Comparison of ENCODE assay signal across 22 cellular contexts in genomic region chr20:63292292-63292701, GRCh38. TPM values are rescaled to one million over a fixed set of nuclear protein-coding genes. Genes with fewer than 3 reads are reported as not detected.
A peak's percentile ranks its signal among the peaks of the same experiment; 100 is the strongest.
DNase-seq lines count a peak whose midpoint lies in the region; ATAC-seq and TF ChIP-seq lines count a peak whose summit lies in the region.
"Had no signal": no experiment of that assay in that cellular context is flagged by ENCODE, and none has a peak within 500 bp of the region (broad histone marks: within the 10 kb centered on the region; RNA-seq: fewer than 3 reads in every experiment).

No MANE protein-coding gene starts in this region.

- in situ Hi-C loops in transverse colon (cut with MboI; ENCODE audit: low pct_ligation_motif_present in 1 of 4, low pct_unique_long_range_greater_than_20kb in 1 of 4, low sequenced_read_pairs in 3 of 4), result no loop called here

- H3K27me3 ChIP-seq in right cardiac atrium (ENCODE audit: control insufficient read depth, insufficient read depth) (no peaks in the 10 kb centered on the region), right atrium auricular region (peaks cover 1 to 16% of the 10 kb centered on the region in 2 donors), transverse colon (peaks cover 44% of the 10 kb centered on the region)

- TF ChIP-seq CTCF in right atrium auricular region (IDR thresholded peaks at IDR 0.05), result no peak
- TF ChIP-seq CTCF in NB4 (IDR thresholded peaks at IDR 0.05; ENCODE audit: low read depth, low read length), result no peak
- no peak for TF ChIP-seq CTCF in mucosa of descending colon (IDR thresholded peaks at IDR 0.05)
- no peak for TF ChIP-seq CTCF in transverse colon (IDR thresholded peaks at IDR 0.05)

- intact Hi-C loops in right cardiac atrium (cut with DNase I) (no loop called here), mucosa of descending colon (cut with DNase I, micrococcal nuclease) (no loop called here), head of caudate nucleus (cut with DNase I) (no loop called here), transverse colon (cut with DNase I; ENCODE audit: low total_unique reads) (no loop called here)

- H3K36me3 Mint-ChIP-seq in stimulated activated naive B cell treated with anti-CD40 and anti-IgM and Interleukin-4, amounts not matched to agents 10 μg/mL and 1 μg/mL and 100 μg/mL, for 72 hours, result peaks cover 5 to 17% of the 10 kb centered on the region in 2 donors

- peaks cover 26 to 28% of the 10 kb centered on the region in 2 donors for H3K27me3 Mint-ChIP-seq in stimulated activated naive B cell treated with anti-CD40 and anti-IgM and Interleukin-4, amounts not matched to agents 10 μg/mL and 1 μg/mL and 100 μg/mL, for 72 hours

- H3K4me1 ChIP-seq in right cardiac atrium (ENCODE audit: control insufficient read depth, insufficient read depth, low read length), result no peaks in the 10 kb centered on the region
- H3K4me1 ChIP-seq in right atrium auricular region, result peaks cover 0 to 13% of the 10 kb centered on the region in 2 donors
- no peaks in the 10 kb centered on the region for H3K4me1 ChIP-seq in mucosa of descending colon (ENCODE audit: low read depth)
- peaks cover 0 to 5% (median 0%) of the 10 kb centered on the region in 4 donors for H3K4me1 ChIP-seq in transverse colon

- 80% methylated on average over 16 of the region's 16 CpGs for WGBS in right cardiac atrium
- 58% methylated on average over 15 of the region's 16 CpGs; no CpG with 5 or more reads in 1 of the 2 donors for WGBS in transverse colon (ENCODE audit: low coverage in 1 of 2), 2 donors

- H3K27ac Mint-ChIP-seq in stimulated activated naive B cell treated with anti-CD40 and anti-IgM and Interleukin-4, amounts not matched to agents 10 μg/mL and 1 μg/mL and 100 μg/mL, for 72 hours, result peak overlapping the region; percentile 20

- H3K27ac ChIP-seq in right cardiac atrium (ENCODE audit: low read length) (no peak overlapping the region), right atrium auricular region (no peak overlapping the region), transverse colon (no peak overlapping the region)

- H3K4me3 Mint-ChIP-seq in stimulated activated naive B cell treated with anti-CD40 and anti-IgM and Interleukin-4, amounts not matched to agents 10 μg/mL and 1 μg/mL and 100 μg/mL, for 72 hours, result no peak overlapping the region
- H3K4me3 Mint-ChIP-seq: CD14-positive monocyte had no signal

- DNase-seq in right cardiac atrium (peak in 2 of 3 donors; percentile 33 to 40), right atrium auricular region (ENCODE audit: low spot score) (no peak), NB4 (ENCODE audit: low read depth) (peak; percentile 38), mucosa of descending colon (no peak), T-helper 2 cell (no peak), head of caudate nucleus (no peak), transverse colon (no peak)
- DNase-seq in stimulated activated naive B cell treated with anti-CD40 and anti-IgM and Interleukin-4, amounts not matched to agents 10 μg/mL and 1 μg/mL and 100 μg/mL, for 72 hours, result no peak
- DNase-seq: AML-193, EL, GF-D8, NCI-H1105 treated with DMSO at 0.1 percent for 48 hours, NCI-H1694, NCI-H2081, NCI-H2171 treated with DMSO at 0.1 percent for 48 hours, NCI-H526, OCI-M1, Right ventricle myocardium superior had no signal

- H3K4me3 ChIP-seq in right cardiac atrium (ENCODE audit: low read length) (no peak overlapping the region), right atrium auricular region (no peak overlapping the region), NB4 (ENCODE audit: low read depth, low read length) (no peak overlapping the region), mucosa of descending colon (no peak overlapping the region), transverse colon (no peak overlapping the region)

- no peaks in the 10 kb centered on the region for H3K9me3 Mint-ChIP-seq in stimulated activated naive B cell treated with anti-CD40 and anti-IgM and Interleukin-4, amounts not matched to agents 10 μg/mL and 1 μg/mL and 100 μg/mL, for 72 hours
- H3K9me3 Mint-ChIP-seq: CD14-positive monocyte had no signal

- no peaks in the 10 kb centered on the region for H3K9me3 ChIP-seq in right cardiac atrium (ENCODE audit: control insufficient read depth, low read length)
- no peaks in the 10 kb centered on the region for H3K9me3 ChIP-seq in right atrium auricular region
- no peaks in the 10 kb centered on the region for H3K9me3 ChIP-seq in mucosa of descending colon
- no peaks in the 10 kb centered on the region for H3K9me3 ChIP-seq in transverse colon

- no peak for TF ChIP-seq EP300 in transverse colon (IDR thresholded peaks at IDR 0.05; ENCODE audit: low read depth)

- TF ChIP-seq POLR2A in NB4 (IDR thresholded peaks at IDR 0.05; ENCODE audit: extremely low read depth, insufficient read length) (no peak), transverse colon (IDR thresholded peaks at IDR 0.05) (no peak)

- ATAC-seq in right cardiac atrium, result no peak
- ATAC-seq in mucosa of descending colon, result peak; percentile 11
- no peak for ATAC-seq in stimulated activated naive B cell treated with anti-CD40 and anti-IgM and Interleukin-4, amounts not matched to agents 10 μg/mL and 1 μg/mL and 100 μg/mL, for 72 hours (replicated peaks)

- H3K36me3 ChIP-seq in right atrium auricular region (peaks cover 16% of the 10 kb centered on the region), mucosa of descending colon (ENCODE audit: low read depth) (no peaks in the 10 kb centered on the region), transverse colon (peaks cover 0 to 3% (median 0%) of the 10 kb centered on the region in 4 donors)

- peaks cover 7 to 9% of the 10 kb centered on the region in 2 donors for H3K4me1 Mint-ChIP-seq in stimulated activated naive B cell treated with anti-CD40 and anti-IgM and Interleukin-4, amounts not matched to agents 10 μg/mL and 1 μg/mL and 100 μg/mL, for 72 hours
- H3K4me1 Mint-ChIP-seq: CD14-positive monocyte had no signal

RNA-seq across cellular contexts. Expression of gene COL20A1, which starts 0.7 kb away (rescaled TPM):
- not detected for total RNA-seq in right cardiac atrium
- not detected for polyA plus RNA-seq in right cardiac atrium
- total RNA-seq in right atrium auricular region, result not detected
- not detected for total RNA-seq in mucosa of descending colon
- 10 to 100 TPM in 1 of 4 donors, not detected in 3; 43.8 TPM for total RNA-seq in transverse colon
- total RNA-seq: A172, Right ventricle myocardium superior had no signal
- polyA plus RNA-seq: AG04450, CD14-positive monocyte had no signal

RNA-seq across cellular contexts. Expression of gene ARFGAP1, which starts 19.7 kb away (rescaled TPM):
- total RNA-seq in right cardiac atrium, result 10 to 100 TPM; 39.5 to 50.7 (median 41.7) TPM
- polyA plus RNA-seq in right cardiac atrium, result 36.9 TPM
- 10 to 100 TPM; 19.1 to 20.7 TPM for total RNA-seq in right atrium auricular region
- 10 to 100 TPM; 76.5 to 85.8 (median 82.4) TPM for total RNA-seq in mucosa of descending colon
- 100 to 1,000 TPM in 1 of 4 donors, 10 to 100 TPM in 3; 43.8 to 200 (median 74.8) TPM for total RNA-seq in transverse colon

RNA-seq across cellular contexts. Expression of gene NKAIN4, which starts 38.0 kb away (rescaled TPM):
- total RNA-seq in right cardiac atrium (not detected), right atrium auricular region (not detected), mucosa of descending colon (1 to 10 TPM in 1 of 3 donors, not detected in 2; 1.6 TPM), transverse colon (under 1 TPM in 1 of 4 donors, not detected in 3; 0.79 TPM)
- not detected for polyA plus RNA-seq in right cardiac atrium
- total RNA-seq: A172, H4, Right ventricle myocardium superior had no signal
- polyA plus RNA-seq: AG04450, CD14-positive monocyte had no signal

RNA-seq across cellular contexts. Expression of gene BIRC7, which starts 56.6 kb away (rescaled TPM):
- total RNA-seq in right cardiac atrium (not detected), right atrium auricular region (not detected), mucosa of descending colon (under 1 TPM in 1 of 3 donors, not detected in 2; 0.22 TPM), transverse colon (10 to 100 TPM in 1 of 4 donors, 1 to 10 TPM in 1, not detected in 2; 1.6 to 12.7 TPM)
- polyA plus RNA-seq in right cardiac atrium, result not detected
- total RNA-seq: A172 had no signal
- polyA plus RNA-seq: AG04450, CD14-positive monocyte had no signal

Comparison
In these comparisons a context has a peak if more than half of its experiments do, and no peak if none do; other contexts are left out.
1. DNase-seq: peak in right cardiac atrium (2 of 3) and NB4 (single experiment); none in right atrium auricular region (single experiment), mucosa of descending colon (0 of 3), stimulated activated naive B cell treated with anti-CD40 and anti-IgM and Interleukin-4, amounts not matched to agents 10 μg/mL and 1 μg/mL and 100 μg/mL, for 72 hours (single experiment), T-helper 2 cell (0 of 5), head of caudate nucleus (0 of 42) and transverse colon (single experiment).